14 cellular contexts compared by ENCODE assay signal in genomic region chr11:123251656-123252344, GRCh38. TPM values are rescaled to one million over a fixed set of nuclear protein-coding genes. Genes with fewer than 3 reads are reported as not detected.
DNase-seq lines count a peak whose midpoint lies in the region; ATAC-seq and TF ChIP-seq lines count a peak whose summit lies in the region.
"Had no signal": no experiment of that assay in that cellular context is flagged by ENCODE, and none has a peak within 500 bp of the region (broad histone marks: within the 10 kb centered on the region; RNA-seq: fewer than 3 reads in every experiment).

No MANE protein-coding gene starts in this region.

- H3K27me3 ChIP-seq in adipocyte (replicated peaks; ENCODE audit: control insufficient read depth, insufficient read depth, low read length) (no peaks in the 10 kb centered on the region), ovary (no peaks in the 10 kb centered on the region), neuronal stem cell (ENCODE audit: control insufficient read depth in 3 of 3, insufficient read depth in 3 of 3, low read depth in 1 of 3, low read length in 3 of 3) (peaks cover 0 to 2% (median 0%) of the 10 kb centered on the region in 3 experiments), Caco-2 (replicated peaks; ENCODE audit: control insufficient read depth, insufficient read depth, low read length) (no peaks in the 10 kb centered on the region)

- H3K9me3 Mint-ChIP-seq in glutamatergic neuron (ENCODE audit: unreplicated experiment): peaks cover 10% of the 10 kb centered on the region
- H3K9me3 Mint-ChIP-seq in Caco-2 (ENCODE audit: unreplicated experiment): no peaks in the 10 kb centered on the region
- H3K9me3 Mint-ChIP-seq in activated CD8-positive, alpha-beta T cell treated with anti-CD3 and anti-CD28 coated beads for 36 hours: no peaks in the 10 kb centered on the region
- H3K9me3 Mint-ChIP-seq: type B pancreatic cell had no signal

- H3K4me3 ChIP-seq in adipocyte (ENCODE audit: low read length) (no peak overlapping the region), ovary (no peak overlapping the region), neuronal stem cell (ENCODE audit: low read length in 2 of 2) (no peak overlapping the region), Caco-2 (ENCODE audit: low read depth, low read length) (no peak overlapping the region)

- H3K27ac ChIP-seq in ovary (no peak overlapping the region), neuronal stem cell (replicated peaks; ENCODE audit: low read length) (no peak overlapping the region)
- H3K27ac ChIP-seq: neutrophil had no signal

- CTCF ChIA-PET in Caco-2 (lab: Charles Lee): interaction anchor here (0.6 to 3.4 kb wide), 6 partner anchors 9 to 149 kb away, joined by 3 to 10 read pairs (median 4); no protein-coding TSS in a partner anchor
- CTCF ChIA-PET in activated CD8-positive, alpha-beta T cell treated with anti-CD3 and anti-CD28 coated beads for 36 hours (lab: Charles Lee): interaction anchor here (1.1 to 3.1 kb wide), 5 partner anchors 10 to 227 kb away, joined by 3 to 27 read pairs (median 9); no protein-coding TSS in a partner anchor

- H2AFZ ChIP-seq in neuronal stem cell (ENCODE audit: low read length): no peak overlapping the region

- no peak for TF ChIP-seq POLR2A in ovary (IDR thresholded peaks at IDR 0.05)

- no peak overlapping the region for H4K8ac ChIP-seq in neuronal stem cell (ENCODE audit: low read depth, low read length)

- intact Hi-C loops in ovary (cut with DNase I): no loop called here
- intact Hi-C loops in Caco-2 (cut with micrococcal nuclease; ENCODE audit: unreplicated experiment): no loop called here
- intact Hi-C loops in activated CD8-positive, alpha-beta T cell treated with anti-CD3 and anti-CD28 coated beads for 36 hours (cut with micrococcal nuclease): no loop called here

- no peak overlapping the region for H4K91ac ChIP-seq in neuronal stem cell (ENCODE audit: low read depth, low read length, poor library complexity)

- no TSS peak for BruUV-seq in Caco-2 (replicated peaks; lab: Mats Ljungman, UMichigan)

- H3K27me3 Mint-ChIP-seq in glutamatergic neuron (ENCODE audit: unreplicated experiment) (peaks cover 5% of the 10 kb centered on the region), Caco-2 (ENCODE audit: insufficient read depth, unreplicated experiment) (peaks cover 17% of the 10 kb centered on the region)
- H3K27me3 Mint-ChIP-seq in activated CD8-positive, alpha-beta T cell treated with anti-CD3 and anti-CD28 coated beads for 36 hours: peaks cover 9% of the 10 kb centered on the region

- no peak overlapping the region for H3K4ac ChIP-seq in neuronal stem cell (ENCODE audit: low read length)

- H3K18ac ChIP-seq in neuronal stem cell (ENCODE audit: low read length): no peak overlapping the region

- peaks cover 40% of the 10 kb centered on the region for H3K4me1 ChIP-seq in adipocyte (ENCODE audit: control insufficient read depth, insufficient read depth, low read length)
- peaks cover 2% of the 10 kb centered on the region for H3K4me1 ChIP-seq in ovary (ENCODE audit: insufficient read depth)
- peaks cover 16 to 18% of the 10 kb centered on the region in 2 donors for H3K4me1 ChIP-seq in neuronal stem cell (ENCODE audit: control insufficient read depth in 2 of 2, insufficient read depth in 1 of 2, low read depth in 1 of 2, low read length in 2 of 2)
- no peaks in the 10 kb centered on the region for H3K4me1 ChIP-seq in Caco-2

- H2BK12ac ChIP-seq in neuronal stem cell (ENCODE audit: low read length): no peak overlapping the region

- no peak overlapping the region for H3K4me2 ChIP-seq in neuronal stem cell (ENCODE audit: insufficient read depth, low read length, poor library complexity, severe bottlenecking)

- DNase-seq in AG08396 (ENCODE audit: low spot score) (peak; percentile 33), adipocyte (ENCODE audit: low read depth) (peak; percentile 48), glutamatergic neuron (no peak), ovary (peak; percentile 71 to 84 (median 74)), neuronal stem cell (ENCODE audit: low spot score) (no peak), Caco-2 (no peak)
- no peak for DNase-seq in activated CD8-positive, alpha-beta T cell treated with anti-CD3 and anti-CD28 coated beads for 36 hours
- DNase-seq: effector CD4-positive, alpha-beta T cell; NCI-H1105 treated with DMSO at 0.1 percent for 48 hours; NCI-H226 had no signal

- H3K9me3 ChIP-seq in adipocyte (ENCODE audit: control insufficient read depth, low read length): no peaks in the 10 kb centered on the region
- no peaks in the 10 kb centered on the region for H3K9me3 ChIP-seq in ovary
- H3K9me3 ChIP-seq in neuronal stem cell (replicated peaks in 1 of 2; ENCODE audit: control insufficient read depth in 2 of 2, insufficient read depth in 1 of 2, low read depth in 1 of 2, low read length in 2 of 2): peaks cover 0 to 2% of the 10 kb centered on the region in 2 donors
- H3K9me3 ChIP-seq in Caco-2: no peaks in the 10 kb centered on the region
- H3K9me3 ChIP-seq: neutrophil had no signal

- no peaks in the 10 kb centered on the region for H3K79me1 ChIP-seq in neuronal stem cell (ENCODE audit: low read depth, low read length)

- no peak overlapping the region for H3K23ac ChIP-seq in neuronal stem cell (ENCODE audit: low read depth, low read length, poor library complexity)

- no peaks in the 10 kb centered on the region for H3K36me3 Mint-ChIP-seq in glutamatergic neuron (ENCODE audit: unreplicated experiment)
- no peaks in the 10 kb centered on the region for H3K36me3 Mint-ChIP-seq in Caco-2 (ENCODE audit: insufficient read depth, unreplicated experiment)
- H3K36me3 Mint-ChIP-seq in activated CD8-positive, alpha-beta T cell treated with anti-CD3 and anti-CD28 coated beads for 36 hours (ENCODE audit: low read depth): no peaks in the 10 kb centered on the region
- H3K36me3 Mint-ChIP-seq: type B pancreatic cell had no signal

- no peak for TF ChIP-seq EP300 in ovary (IDR thresholded peaks at IDR 0.05)

- TF ChIP-seq CTCF in glutamatergic neuron (IDR thresholded peaks at IDR 0.05; ENCODE audit: partially characterized antibody, unreplicated experiment) (no peak), ovary (IDR thresholded peaks at IDR 0.05) (no peak), Caco-2 (IDR thresholded peaks at IDR 0.05; ENCODE audit: insufficient read depth in 1 of 2, low read depth in 1 of 2, low read length in 1 of 2, severe bottlenecking in 1 of 2, unreplicated experiment in 1 of 2) (no peak)
- no peak for TF ChIP-seq CTCF in activated CD8-positive, alpha-beta T cell treated with anti-CD3 and anti-CD28 coated beads for 36 hours (IDR thresholded peaks at IDR 0.05)

- H3K4me1 Mint-ChIP-seq in glutamatergic neuron (ENCODE audit: low read depth, unreplicated experiment) (peaks cover 37% of the 10 kb centered on the region), Caco-2 (ENCODE audit: low read depth, unreplicated experiment) (no peaks in the 10 kb centered on the region)
- H3K4me1 Mint-ChIP-seq in activated CD8-positive, alpha-beta T cell treated with anti-CD3 and anti-CD28 coated beads for 36 hours (ENCODE audit: low read depth): peaks cover 4% of the 10 kb centered on the region

- no peak overlapping the region for H2BK120ac ChIP-seq in neuronal stem cell (ENCODE audit: low read depth, low read length)

- no peak overlapping the region for H3K4me3 Mint-ChIP-seq in glutamatergic neuron (ENCODE audit: unreplicated experiment)
- no peak overlapping the region for H3K4me3 Mint-ChIP-seq in Caco-2 (ENCODE audit: unreplicated experiment)
- H3K4me3 Mint-ChIP-seq in activated CD8-positive, alpha-beta T cell treated with anti-CD3 and anti-CD28 coated beads for 36 hours: no peak overlapping the region
- H3K4me3 Mint-ChIP-seq: type B pancreatic cell had no signal

- H2BK15ac ChIP-seq in neuronal stem cell (ENCODE audit: low read length): no peak overlapping the region

- 6 to 17% (median 12%) methylated on average over 7 of the region's 7 CpGs for WGBS in ovary, 3 donors
- WGBS in neuronal stem cell (ENCODE audit: extremely low coverage in 2 of 2, insufficient read length in 2 of 2, insufficient replicate concordance in 1 of 2), 2 donors: no CpG with 5 or more reads among the region's 7 CpGs

- H3K9ac ChIP-seq in adipocyte (ENCODE audit: low read length): peak overlapping the region; percentile 39
- H3K9ac ChIP-seq in neuronal stem cell (ENCODE audit: low read depth, low read length, poor library complexity): no peak overlapping the region

- no peak overlapping the region for H2AK5ac ChIP-seq in neuronal stem cell (ENCODE audit: low read depth, low read length)

- no peak overlapping the region for H3K14ac ChIP-seq in neuronal stem cell (ENCODE audit: low read length)

- H3K27ac Mint-ChIP-seq in glutamatergic neuron (ENCODE audit: unreplicated experiment) (peak overlapping the region; percentile 7), Caco-2 (ENCODE audit: unreplicated experiment) (no peak overlapping the region)
- no peak overlapping the region for H3K27ac Mint-ChIP-seq in activated CD8-positive, alpha-beta T cell treated with anti-CD3 and anti-CD28 coated beads for 36 hours
- H3K27ac Mint-ChIP-seq: type B pancreatic cell had no signal

- no peak for ATAC-seq in GM19328 (IDR thresholded peaks at IDR 0.05; ENCODE audit: unreplicated experiment)
- no peak for ATAC-seq in activated CD8-positive, alpha-beta T cell treated with anti-CD3 and anti-CD28 coated beads for 36 hours
- ATAC-seq: activated CD4-positive, CD25-positive, alpha-beta regulatory T cell treated with anti-CD3 and anti-CD28 coated beads, Interleukin-2, amount 50 U/mL, for 24 hours had no signal

- POLR2A ChIA-PET in Caco-2 (lab: Charles Lee): no interaction called here
- POLR2A ChIA-PET in activated CD8-positive, alpha-beta T cell treated with anti-CD3 and anti-CD28 coated beads for 36 hours (lab: Charles Lee): interaction anchor here (0.6 to 1.4 kb wide), 2 partner anchors 82 to 195 kb away, joined by 3 to 5 read pairs; no protein-coding TSS in a partner anchor

- H3K36me3 ChIP-seq in adipocyte (ENCODE audit: control insufficient read depth, insufficient read depth, low read length, severe bottlenecking) (no peaks in the 10 kb centered on the region), ovary (no peaks in the 10 kb centered on the region), neuronal stem cell (replicated peaks in 1 of 2; ENCODE audit: control insufficient read depth in 2 of 2, insufficient read depth in 2 of 2, low read length in 2 of 2) (no peaks in the 10 kb centered on the region), Caco-2 (ENCODE audit: control insufficient read depth, insufficient read depth, low read length) (no peaks in the 10 kb centered on the region)
- H3K36me3 ChIP-seq: neutrophil had no signal

- H2BK5ac ChIP-seq in neuronal stem cell (ENCODE audit: low read length): no peak overlapping the region

RNA-seq across cellular contexts. Expression of gene CLMP, which starts 56.8 kb away (rescaled TPM):
- 24.2 TPM for total RNA-seq in glutamatergic neuron (ENCODE audit: unreplicated experiment)
- total RNA-seq in ovary: 10 to 100 TPM; 21.9 to 70.5 (median 25.3) TPM
- polyA plus RNA-seq in ovary: 10 to 100 TPM; 11.9 to 33.7 TPM
- polyA plus RNA-seq in neuronal stem cell (2013, experiment 1 of 2): 3.4 TPM
- 3.4 TPM for polyA plus RNA-seq in neuronal stem cell (2013, experiment 2 of 2)
- total RNA-seq in Caco-2 (2022): 44.0 and 58.9 TPM in 2 replicates
- under 1 TPM in 1 of 2 experiments, not detected in 1; 0.09 TPM for total RNA-seq in activated CD8-positive, alpha-beta T cell treated with anti-CD3 and anti-CD28 coated beads for 36 hours

Comparison
In these comparisons a context has a peak if more than half of its experiments do, and no peak if none do; other contexts are left out.
1. DNase-seq: peak in AG08396 (single experiment), adipocyte (single experiment) and ovary (5 of 5); none in glutamatergic neuron (single experiment), neuronal stem cell (single experiment), Caco-2 (0 of 2) and activated CD8-positive, alpha-beta T cell treated with anti-CD3 and anti-CD28 coated beads for 36 hours (single experiment).
2. RNA of gene CLMP, which starts 56.8 kb away (total RNA-seq): 44.0 to 58.9 TPM in Caco-2, 21.9 to 70.5 TPM in ovary and 24.2 TPM in glutamatergic neuron (single experiment); 0.09 TPM in activated CD8-positive, alpha-beta T cell treated with anti-CD3 and anti-CD28 coated beads for 36 hours; every median in the first group is over 10 times any median in the second.